Comparison of ENCODE assay signal across 10 cellular contexts in the genomic region with DNA sequence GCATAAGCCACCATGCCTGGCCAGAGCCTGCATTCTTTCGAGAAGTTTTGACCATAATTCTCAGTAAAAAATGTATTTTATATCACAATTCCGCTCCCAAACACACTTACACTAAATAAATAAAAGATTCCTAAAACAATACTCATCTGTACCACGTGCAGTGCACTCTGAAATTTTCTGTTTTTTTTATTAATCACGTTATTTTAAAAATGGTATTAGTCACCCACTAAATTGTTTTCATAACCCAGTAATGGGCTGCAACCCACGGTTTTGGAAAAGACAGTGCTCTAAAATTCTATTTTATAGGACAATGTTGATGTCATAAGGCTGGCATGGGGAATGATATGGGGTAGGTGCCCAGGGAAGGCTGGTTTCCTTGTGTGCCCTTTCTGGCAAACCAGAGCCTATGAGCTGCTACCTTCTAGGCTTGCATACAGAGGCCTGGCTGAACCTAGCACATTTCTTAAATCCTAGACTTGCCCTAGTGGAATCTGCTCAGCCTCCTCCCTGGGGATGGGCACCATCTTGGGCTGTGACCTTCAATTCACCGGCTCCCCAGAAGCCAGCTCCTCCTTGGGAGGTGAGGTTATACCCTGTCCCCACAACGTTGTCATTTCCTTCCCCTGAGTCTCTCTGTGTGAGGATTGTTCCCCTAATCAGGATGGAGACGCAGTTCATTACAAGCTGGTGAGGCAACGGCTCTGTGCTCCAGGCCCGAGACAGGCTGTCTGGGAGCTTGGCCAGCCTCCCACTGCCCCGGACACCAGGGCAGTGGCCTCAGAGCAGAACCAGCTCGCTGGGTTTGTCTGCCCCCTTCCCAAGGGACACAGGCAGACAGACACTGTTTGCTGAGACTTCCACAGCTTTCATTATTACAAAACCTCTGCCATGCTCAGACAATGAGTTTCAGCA.
DNase-seq lines count a peak whose midpoint lies in the region; ATAC-seq and TF ChIP-seq lines count a peak whose summit lies in the region.
"Had no signal": no experiment of that assay in that cellular context is flagged by ENCODE, and none has a peak within 500 bp of the region (broad histone marks: within the 10 kb centered on the region; RNA-seq: fewer than 3 reads in every experiment).

No MANE protein-coding gene starts in this region.

- H3K27ac ChIP-seq in SJSA1 (peak overlapping the region; percentile 89), osteoblast (ENCODE audit: low read depth, low read length) (peak overlapping the region; percentile 98)

- no peaks in the 10 kb centered on the region for H3K4me1 Mint-ChIP-seq in stimulated activated naive B cell treated with anti-CD40 and anti-IgM and Interleukin-4, amounts not matched to agents 10 μg/mL and 1 μg/mL and 100 μg/mL, for 72 hours

- H4K20me1 ChIP-seq in osteoblast (ENCODE audit: insufficient read depth, low read length) = no peaks in the 10 kb centered on the region

- no peaks in the 10 kb centered on the region for H3K9me3 ChIP-seq in SJSA1 (replicated peaks)
- no peaks in the 10 kb centered on the region for H3K9me3 ChIP-seq in osteoblast (ENCODE audit: low read depth, low read length)

- H3K27me3 ChIP-seq in SJSA1 (replicated peaks) = no peaks in the 10 kb centered on the region
- no peaks in the 10 kb centered on the region for H3K27me3 ChIP-seq in osteoblast (ENCODE audit: insufficient read depth, low read length)

- no peaks in the 10 kb centered on the region for H3K36me3 ChIP-seq in SJSA1
- no peaks in the 10 kb centered on the region for H3K36me3 ChIP-seq in osteoblast (ENCODE audit: insufficient read depth, low read length)

- peak overlapping the region; percentile 11 for H2AFZ ChIP-seq in osteoblast (ENCODE audit: low read length)

- peak overlapping the region; percentile 82 for H3K4me2 ChIP-seq in osteoblast (ENCODE audit: insufficient read depth, low read length)

- H3K27me3 Mint-ChIP-seq in stimulated activated naive B cell treated with anti-CD40 and anti-IgM and Interleukin-4, amounts not matched to agents 10 μg/mL and 1 μg/mL and 100 μg/mL, for 72 hours = peaks cover 14 to 15% of the 10 kb centered on the region in 2 donors

- no peaks in the 10 kb centered on the region for H3K9me3 Mint-ChIP-seq in stimulated activated naive B cell treated with anti-CD40 and anti-IgM and Interleukin-4, amounts not matched to agents 10 μg/mL and 1 μg/mL and 100 μg/mL, for 72 hours

- DNase-seq in AG10803 (ENCODE audit: low read depth) (peak; percentile 91), SJSA1 (ENCODE audit: low read depth in 1 of 2, low spot score in 2 of 2) (peak; percentile 80 to 83), fibroblast of the conjunctiva (ENCODE audit: low read depth) (peak; percentile 65), osteoblast (ENCODE audit: insufficient read length, low spot score, missing footprints) (peak; percentile 89), COLO829 (ENCODE audit: low spot score) (no peak)
- no peak for DNase-seq in stimulated activated naive B cell treated with anti-CD40 and anti-IgM and Interleukin-4, amounts not matched to agents 10 μg/mL and 1 μg/mL and 100 μg/mL, for 72 hours
- no peak for DNase-seq in activated CD4-positive, alpha-beta T cell treated with anti-CD3 and anti-CD28 coated beads, Interleukin-2, amount 50 U/mL, for 48 hours
- DNase-seq: foreskin melanocyte, RPMI8226 had no signal

- TF ChIP-seq CTCF in AG10803 (conservative IDR thresholded peaks at IDR 0.05; ENCODE audit: low read length) (no peak), osteoblast (IDR thresholded peaks at IDR 0.05; ENCODE audit: extremely low read depth, low read depth, low read length) (no peak)

- no peak overlapping the region for H3K27ac Mint-ChIP-seq in stimulated activated naive B cell treated with anti-CD40 and anti-IgM and Interleukin-4, amounts not matched to agents 10 μg/mL and 1 μg/mL and 100 μg/mL, for 72 hours

- H3K79me2 ChIP-seq in osteoblast (ENCODE audit: insufficient read depth, low read length) = no peaks in the 10 kb centered on the region

- H3K4me1 ChIP-seq in SJSA1 (replicated peaks) = peaks cover 54% of the 10 kb centered on the region
- H3K4me1 ChIP-seq in osteoblast (ENCODE audit: insufficient read depth, low read length) = peaks cover 25% of the 10 kb centered on the region

- ATAC-seq in HG03520 (IDR thresholded peaks at IDR 0.05; ENCODE audit: unreplicated experiment) = no peak
- ATAC-seq in stimulated activated naive B cell treated with anti-CD40 and anti-IgM and Interleukin-4, amounts not matched to agents 10 μg/mL and 1 μg/mL and 100 μg/mL, for 72 hours (replicated peaks) = no peak

- H3K4me3 ChIP-seq in AG10803 (ENCODE audit: low read length) (no peak overlapping the region), SJSA1 (no peak overlapping the region), osteoblast (ENCODE audit: insufficient read depth, low read length) (peak overlapping the region; percentile 43)

- H3K4me3 Mint-ChIP-seq in stimulated activated naive B cell treated with anti-CD40 and anti-IgM and Interleukin-4, amounts not matched to agents 10 μg/mL and 1 μg/mL and 100 μg/mL, for 72 hours = no peak overlapping the region

- no peaks in the 10 kb centered on the region for H3K36me3 Mint-ChIP-seq in stimulated activated naive B cell treated with anti-CD40 and anti-IgM and Interleukin-4, amounts not matched to agents 10 μg/mL and 1 μg/mL and 100 μg/mL, for 72 hours

Comparison
In these comparisons a context has a peak if more than half of its experiments do, and no peak if none do; other contexts are left out.
1. DNase-seq: peak in AG10803 (single experiment), SJSA1 (2 of 2), fibroblast of the conjunctiva (single experiment) and osteoblast (single experiment); none in COLO829 (single experiment), stimulated activated naive B cell treated with anti-CD40 and anti-IgM and Interleukin-4, amounts not matched to agents 10 μg/mL and 1 μg/mL and 100 μg/mL, for 72 hours (single experiment) and activated CD4-positive, alpha-beta T cell treated with anti-CD3 and anti-CD28 coated beads, Interleukin-2, amount 50 U/mL, for 48 hours (0 of 2).